ENCODE assay signal across 1 cellular context in genomic region chr1:118007391-118007790, GRCh38.
TF ChIP-seq lines count a peak whose summit lies in the region.

No MANE protein-coding gene starts in this region.

TF ChIP-seq in GM23338, 12 proteins besides CTCF, POLR2A, EP300 and RAD21 (continued from another document):
- TF ChIP-seq ZNF462 (CRISPR knock-in tag; IDR thresholded peaks at IDR 0.05) (no peak), ZNF331 (CRISPR knock-in tag; IDR thresholded peaks at IDR 0.05; ENCODE audit: low read depth) (no peak), REST (IDR thresholded peaks at IDR 0.05; ENCODE audit: unreplicated experiment) (no peak), CREB1 (CRISPR knock-in tag; IDR thresholded peaks at IDR 0.05; ENCODE audit: low read depth) (no peak), EZH2phosphoT487 (IDR thresholded peaks at IDR 0.05; ENCODE audit: unreplicated experiment) (no peak), NANOG (IDR thresholded peaks at IDR 0.05; ENCODE audit: borderline replicate concordance) (no peak)
